In genomic region chr4:184953421-184953820, GRCh38 we compare ENCODE assay signal across 24 cellular contexts.
A peak's percentile ranks its signal among the peaks of the same experiment; 100 is the strongest.
DNase-seq lines count a peak whose midpoint lies in the region; ATAC-seq and TF ChIP-seq lines count a peak whose summit lies in the region.
"Had no signal": no experiment of that assay in that cellular context is flagged by ENCODE, and none has a peak within 500 bp of the region (broad histone marks: within the 10 kb centered on the region; RNA-seq: fewer than 3 reads in every experiment).

No MANE protein-coding gene starts in this region.

- H3K4me2 ChIP-seq in BLaER1 treated with 17β-estradiol and CSF1 and Interleukin-3, amounts not matched to agents 10 nM and 100 nM, result peak overlapping the region; percentile 59 to 97 (median 87); a peak in 16 of 22 replicates
- H3K4me2 ChIP-seq: A549 had no signal

- peak; percentile 7 for DNase-seq in activated CD8-positive, alpha-beta memory T cell treated with anti-CD3 and anti-CD28 coated beads for 24 hours
- DNase-seq in activated CD8-positive, alpha-beta memory T cell treated with anti-CD3 and anti-CD28 coated beads, Interleukin-2, amount 10 ng/mL, durations not matched to agents 7 days and 5 days, result no peak
- DNase-seq in esophagus muscularis mucosa (ENCODE audit: extremely low spot score), result peak; percentile 7
- peak; percentile 22 for DNase-seq in type B pancreatic cell (ENCODE audit: extremely low spot score, unreplicated experiment)
- no peak for DNase-seq in activated naive CD4-positive, alpha-beta T cell treated with anti-CD3 and anti-CD28 coated beads, Interleukin-2, amount 10 ng/mL, durations not matched to agents 7 days and 5 days
- no peak for DNase-seq in substantia nigra (lab: John Stamatoyannopoulos, UW)
- DNase-seq: 8988T; ACHN; AML-193; BE2C; Caco-2; CD4-positive, CD25-positive, alpha-beta regulatory T cell; CD8-positive, alpha-beta T cell; DMS 273 treated with DMSO at 0.1 percent for 48 hours; DMS79; EL; GDM1; GM23248; H7 had no signal

- H3K27me3 ChIP-seq in BLaER1 treated with 17β-estradiol and CSF1 and Interleukin-3, amounts not matched to agents 10 nM and 100 nM, result peaks cover 0 to 9% (median 0%) of the 10 kb centered on the region in 11 experiments; a peak in 1 of 22 replicates
- H3K27me3 ChIP-seq in esophagus muscularis mucosa, result peaks cover 0 to 8% (median 0%) of the 10 kb centered on the region in 4 donors

- TF ChIP-seq CTCF in esophagus muscularis mucosa (IDR thresholded peaks at IDR 0.05) (no peak), type B pancreatic cell (conservative IDR thresholded peaks at IDR 0.05) (no peak)

- H3K4me3 ChIP-seq in BLaER1 treated with 17β-estradiol and CSF1 and Interleukin-3, amounts not matched to agents 10 nM and 100 nM, result no peak overlapping the region
- no peak overlapping the region for H3K4me3 ChIP-seq in esophagus muscularis mucosa
- H3K4me3 ChIP-seq: A549, GM12878, GM23248 had no signal

- H3K27me3 Mint-ChIP-seq in activated CD8-positive, alpha-beta memory T cell treated with anti-CD3 and anti-CD28 coated beads, Interleukin-2, amount 10 ng/mL, durations not matched to agents 7 days and 5 days, result peaks cover 18% of the 10 kb centered on the region
- peaks cover 18% of the 10 kb centered on the region for H3K27me3 Mint-ChIP-seq in type B pancreatic cell
- H3K27me3 Mint-ChIP-seq in activated naive CD4-positive, alpha-beta T cell treated with anti-CD3 and anti-CD28 coated beads, Interleukin-2, amount 10 ng/mL, durations not matched to agents 7 days and 5 days, result peaks cover 31% of the 10 kb centered on the region

- H3K9me3 ChIP-seq in BLaER1 treated with 17β-estradiol and CSF1 and Interleukin-3, amounts not matched to agents 10 nM and 100 nM (replicated peaks in 1 of 11), result no peaks in the 10 kb centered on the region
- no peaks in the 10 kb centered on the region for H3K9me3 ChIP-seq in esophagus muscularis mucosa
- H3K9me3 ChIP-seq: A549, BE2C, Caco-2 had no signal

- no peaks in the 10 kb centered on the region for H3K4me1 Mint-ChIP-seq in activated CD8-positive, alpha-beta memory T cell treated with anti-CD3 and anti-CD28 coated beads, Interleukin-2, amount 10 ng/mL, durations not matched to agents 7 days and 5 days
- peaks cover 8% of the 10 kb centered on the region for H3K4me1 Mint-ChIP-seq in type B pancreatic cell (ENCODE audit: unreplicated experiment)
- H3K4me1 Mint-ChIP-seq in activated naive CD4-positive, alpha-beta T cell treated with anti-CD3 and anti-CD28 coated beads, Interleukin-2, amount 10 ng/mL, durations not matched to agents 7 days and 5 days, result no peaks in the 10 kb centered on the region
- H3K4me1 Mint-ChIP-seq: CD4-positive, CD25-positive, alpha-beta regulatory T cell had no signal

- peaks cover 49 to 77% (median 66%) of the 10 kb centered on the region in 10 experiments for H3K4me1 ChIP-seq in BLaER1 treated with 17β-estradiol and CSF1 and Interleukin-3, amounts not matched to agents 10 nM and 100 nM
- no peaks in the 10 kb centered on the region for H3K4me1 ChIP-seq in esophagus muscularis mucosa
- H3K4me1 ChIP-seq: A549, BE2C, Caco-2 had no signal

- H3K9me3 Mint-ChIP-seq in activated CD8-positive, alpha-beta memory T cell treated with anti-CD3 and anti-CD28 coated beads, Interleukin-2, amount 10 ng/mL, durations not matched to agents 7 days and 5 days (ENCODE audit: low read depth), result no peaks in the 10 kb centered on the region
- H3K9me3 Mint-ChIP-seq in type B pancreatic cell, result no peaks in the 10 kb centered on the region
- H3K9me3 Mint-ChIP-seq in activated naive CD4-positive, alpha-beta T cell treated with anti-CD3 and anti-CD28 coated beads, Interleukin-2, amount 10 ng/mL, durations not matched to agents 7 days and 5 days, result no peaks in the 10 kb centered on the region
- H3K9me3 Mint-ChIP-seq: CD8-positive, alpha-beta T cell had no signal

- intact Hi-C loops in esophagus muscularis mucosa (cut with DNase I), result no loop called here

- H3K4me3 Mint-ChIP-seq in activated CD8-positive, alpha-beta memory T cell treated with anti-CD3 and anti-CD28 coated beads, Interleukin-2, amount 10 ng/mL, durations not matched to agents 7 days and 5 days, result no peak overlapping the region
- no peak overlapping the region for H3K4me3 Mint-ChIP-seq in type B pancreatic cell
- no peak overlapping the region for H3K4me3 Mint-ChIP-seq in activated naive CD4-positive, alpha-beta T cell treated with anti-CD3 and anti-CD28 coated beads, Interleukin-2, amount 10 ng/mL, durations not matched to agents 7 days and 5 days
- H3K4me3 Mint-ChIP-seq: CD4-positive, CD25-positive, alpha-beta regulatory T cell; CD8-positive, alpha-beta T cell had no signal

- TF ChIP-seq EP300 in esophagus muscularis mucosa (IDR thresholded peaks at IDR 0.05), result no peak

- CTCF ChIA-PET in activated CD8-positive, alpha-beta memory T cell treated with anti-CD3 and anti-CD28 coated beads, Interleukin-2, amount 10 ng/mL, durations not matched to agents 7 days and 5 days (lab: Charles Lee), result no interaction called here
- CTCF ChIA-PET in activated naive CD4-positive, alpha-beta T cell treated with anti-CD3 and anti-CD28 coated beads, Interleukin-2, amount 10 ng/mL, durations not matched to agents 7 days and 5 days (lab: Charles Lee), result no interaction called here

- TF ChIP-seq POLR2A in esophagus muscularis mucosa (IDR thresholded peaks at IDR 0.05; ENCODE audit: low read depth), result no peak

- no peak overlapping the region for H3K9ac ChIP-seq in BLaER1 treated with 17β-estradiol and CSF1 and Interleukin-3, amounts not matched to agents 10 nM and 100 nM
- H3K9ac ChIP-seq: GM23248 had no signal

- no peaks in the 10 kb centered on the region for H3K36me3 Mint-ChIP-seq in activated CD8-positive, alpha-beta memory T cell treated with anti-CD3 and anti-CD28 coated beads, Interleukin-2, amount 10 ng/mL, durations not matched to agents 7 days and 5 days
- H3K36me3 Mint-ChIP-seq in type B pancreatic cell, result no peaks in the 10 kb centered on the region
- no peaks in the 10 kb centered on the region for H3K36me3 Mint-ChIP-seq in activated naive CD4-positive, alpha-beta T cell treated with anti-CD3 and anti-CD28 coated beads, Interleukin-2, amount 10 ng/mL, durations not matched to agents 7 days and 5 days
- H3K36me3 Mint-ChIP-seq: CD4-positive, CD25-positive, alpha-beta regulatory T cell; CD8-positive, alpha-beta T cell had no signal

- no peaks in the 10 kb centered on the region for H3K36me3 ChIP-seq in BLaER1 treated with 17β-estradiol and CSF1 and Interleukin-3, amounts not matched to agents 10 nM and 100 nM
- H3K36me3 ChIP-seq in esophagus muscularis mucosa, result no peaks in the 10 kb centered on the region
- H3K36me3 ChIP-seq: BE2C had no signal

- no peak overlapping the region for H3K27ac Mint-ChIP-seq in activated CD8-positive, alpha-beta memory T cell treated with anti-CD3 and anti-CD28 coated beads, Interleukin-2, amount 10 ng/mL, durations not matched to agents 7 days and 5 days
- no peak overlapping the region for H3K27ac Mint-ChIP-seq in type B pancreatic cell
- H3K27ac Mint-ChIP-seq in activated naive CD4-positive, alpha-beta T cell treated with anti-CD3 and anti-CD28 coated beads, Interleukin-2, amount 10 ng/mL, durations not matched to agents 7 days and 5 days, result no peak overlapping the region
- H3K27ac Mint-ChIP-seq: CD4-positive, CD25-positive, alpha-beta regulatory T cell; CD8-positive, alpha-beta T cell had no signal

- peak overlapping the region in 3 of 11 experiments; percentile 80 to 85 (median 81); a peak in 4 of 22 replicates for H3K27ac ChIP-seq in BLaER1 treated with 17β-estradiol and CSF1 and Interleukin-3, amounts not matched to agents 10 nM and 100 nM
- H3K27ac ChIP-seq in esophagus muscularis mucosa (replicated peaks in 1 of 4), result no peak overlapping the region
- no peak overlapping the region for H3K27ac ChIP-seq in substantia nigra (ENCODE audit: low read depth, low read length, poor library complexity, severe bottlenecking)
- H3K27ac ChIP-seq: A549, C4-2B, GM23248 had no signal

- 82% methylated on average over 8 of the region's 8 CpGs for WGBS in esophagus muscularis mucosa

- no peaks in the 10 kb centered on the region for H4K20me1 ChIP-seq in BLaER1 treated with 17β-estradiol and CSF1 and Interleukin-3, amounts not matched to agents 10 nM and 100 nM

- no peak for ATAC-seq in activated CD8-positive, alpha-beta memory T cell treated with anti-CD3 and anti-CD28 coated beads, Interleukin-2, amount 10 ng/mL, durations not matched to agents 7 days and 5 days
- ATAC-seq: A549; CD8-positive, alpha-beta T cell; GM12878; HCT116 had no signal

Comparison
In these comparisons a context has a peak if more than half of its experiments do, and no peak if none do; other contexts are left out.
1. DNase-seq: peak in activated CD8-positive, alpha-beta memory T cell treated with anti-CD3 and anti-CD28 coated beads for 24 hours (single experiment), esophagus muscularis mucosa (single experiment) and type B pancreatic cell (single experiment); none in activated CD8-positive, alpha-beta memory T cell treated with anti-CD3 and anti-CD28 coated beads, Interleukin-2, amount 10 ng/mL, durations not matched to agents 7 days and 5 days (single experiment), activated naive CD4-positive, alpha-beta T cell treated with anti-CD3 and anti-CD28 coated beads, Interleukin-2, amount 10 ng/mL, durations not matched to agents 7 days and 5 days (single experiment) and substantia nigra (0 of 49).